ENCODE assay signal across 19 cellular contexts in genomic region chr12:90922068-90922743, GRCh38. TPM values are rescaled to one million over a fixed set of nuclear protein-coding genes. Genes with fewer than 3 reads are reported as not detected.
DNase-seq lines count a peak whose midpoint lies in the region; ATAC-seq and TF ChIP-seq lines count a peak whose summit lies in the region.
"Had no signal": no experiment of that assay in that cellular context is flagged by ENCODE, and none has a peak within 500 bp of the region (broad histone marks: within the 10 kb centered on the region; RNA-seq: fewer than 3 reads in every experiment).

No MANE protein-coding gene starts in this region.

- H3K4me1 ChIP-seq in gastroesophageal sphincter: peaks cover 0 to 10% (median 0%) of the 10 kb centered on the region in 3 donors
- H3K4me1 ChIP-seq: tibial nerve had no signal

- no peak for TF ChIP-seq EP300 in gastroesophageal sphincter (IDR thresholded peaks at IDR 0.05)

- ATAC-seq in SK-N-SH treated with all-trans-retinoic acid at 6 μM for 48 hours (peak; percentile 96), gastroesophageal sphincter (no peak)
- ATAC-seq: heart left ventricle; naive thymus-derived CD4-positive, alpha-beta T cell; WTC11 had no signal

- TF ChIP-seq CTCF in gastroesophageal sphincter (IDR thresholded peaks at IDR 0.05): no peak

- DNase-seq in AG20443 (ENCODE audit: low spot score) (peak; percentile 24), fibroblast of gingiva (ENCODE audit: low read depth) (peak; percentile 76), myocyte (ENCODE audit: low read depth) (peak; percentile 55), erythroblast (lab: John Stamatoyannopoulos, UW) (no peak), T1000 (lab: John Stamatoyannopoulos, UW) (no peak), NCI-H2029 treated with DMSO at 0.1 percent for 48 hours (lab: John Stamatoyannopoulos, UW) (no peak)
- DNase-seq: activated effector memory CD4-positive, alpha-beta T cell treated with anti-CD3 and anti-CD28 coated beads, Interleukin-2, amount 50 U/mL, for 16 hours; AML-193; effector CD8-positive, alpha-beta T cell; heart left ventricle; Kasumi-1; naive thymus-derived CD4-positive, alpha-beta T cell; NCI-H526 treated with DMSO at 0.1 percent for 48 hours; Peyer's patch; stimulated activated CD4-positive, alpha-beta T cell treated with anti-CD3 and anti-CD28 coated beads, Interleukin-1b, Interleukin-23, amount 100 ng/mL, for 48 hours had no signal

- no peaks in the 10 kb centered on the region for H3K36me3 ChIP-seq in gastroesophageal sphincter
- H3K36me3 ChIP-seq: heart left ventricle, Peyer's patch, tibial nerve had no signal

- no peak overlapping the region for H3K4me3 ChIP-seq in gastroesophageal sphincter
- H3K4me3 ChIP-seq: heart left ventricle, Peyer's patch, tibial nerve had no signal

- no peak for TF ChIP-seq POLR2A in gastroesophageal sphincter (IDR thresholded peaks at IDR 0.05)
- no peak for TF ChIP-seq POLR2A in erythroblast (IDR thresholded peaks at IDR 0.05; ENCODE audit: low read length)

- H3K9me3 ChIP-seq in gastroesophageal sphincter: no peaks in the 10 kb centered on the region
- H3K9me3 ChIP-seq: Peyer's patch, tibial nerve had no signal

- no peak overlapping the region for H3K27ac ChIP-seq in gastroesophageal sphincter
- H3K27ac ChIP-seq: heart left ventricle, Peyer's patch, tibial nerve had no signal

- H3K27me3 ChIP-seq in gastroesophageal sphincter: no peaks in the 10 kb centered on the region
- H3K27me3 ChIP-seq: heart left ventricle, Peyer's patch, tibial nerve had no signal

TF ChIP-seq in SK-N-SH treated with all-trans-retinoic acid at 6 μM for 48 hours, 23 proteins besides CTCF, POLR2A, EP300 and RAD21:
- TF ChIP-seq TSHZ2 (CRISPR knock-in tag; IDR thresholded peaks at IDR 0.05): no peak
- peak; percentile 85 for TF ChIP-seq ISL1 (CRISPR knock-in tag; IDR thresholded peaks at IDR 0.05)
- peak; percentile 43; the same call in 1 of the 2 replicates for TF ChIP-seq TOX (CRISPR knock-in tag; IDR thresholded peaks at IDR 0.05; ENCODE audit: borderline replicate concordance)
- no peak for TF ChIP-seq ZNF565 (CRISPR knock-in tag; conservative IDR thresholded peaks at IDR 0.05; ENCODE audit: low read depth)
- peak; percentile 76; the same call in 1 of the 2 replicates for TF ChIP-seq ZC3H10 (CRISPR knock-in tag; IDR thresholded peaks at IDR 0.05)
TF ChIP-seq in SK-N-SH treated with all-trans-retinoic acid at 6 μM for 48 hours: peak in this region for 3.

RNA-seq across cellular contexts. Expression of gene CCER1, which starts 32.8 kb away (rescaled TPM):
- total RNA-seq in myocyte: not detected in 2 replicates
- polyA plus RNA-seq in myocyte (2012): not detected
- total RNA-seq in gastroesophageal sphincter: not detected
- total RNA-seq: heart left ventricle; naive thymus-derived CD4-positive, alpha-beta T cell; Peyer's patch; tibial nerve; WTC11 had no signal
- polyA plus RNA-seq: heart left ventricle; naive thymus-derived CD4-positive, alpha-beta T cell had no signal

Comparison
In these comparisons a context has a peak if more than half of its experiments do, and no peak if none do; other contexts are left out.
1. DNase-seq: peak in AG20443 (single experiment), fibroblast of gingiva (single experiment) and myocyte (single experiment); none in erythroblast (0 of 2), T1000 (single experiment) and NCI-H2029 treated with DMSO at 0.1 percent for 48 hours (single experiment).